25 cellular contexts compared by ENCODE assay signal in the genomic region with DNA sequence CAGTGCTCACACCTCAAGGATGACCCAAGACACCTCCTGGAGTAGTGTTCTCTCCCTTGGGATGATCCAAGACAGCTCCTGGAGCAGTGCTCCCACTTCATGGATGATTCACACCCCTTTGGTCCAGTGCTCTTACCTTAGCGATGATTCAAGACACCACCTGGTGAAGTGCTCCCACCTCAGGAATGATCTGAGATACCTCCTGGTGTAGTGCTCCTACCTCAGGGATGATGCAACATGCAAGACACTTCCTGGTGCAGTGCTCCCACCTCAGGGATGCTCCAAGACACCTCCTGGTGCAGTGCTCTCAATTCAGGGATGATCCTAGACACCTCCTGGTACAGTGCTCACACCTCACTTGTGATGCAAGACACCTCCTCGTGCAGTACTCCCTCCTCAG.
DNase-seq lines count a peak whose midpoint lies in the region; ATAC-seq, FAIRE-seq and TF ChIP-seq lines count a peak whose summit lies in the region.
"Had no signal": no experiment of that assay in that cellular context is flagged by ENCODE, and none has a peak within 500 bp of the region (broad histone marks: within the 10 kb centered on the region; RNA-seq: fewer than 3 reads in every experiment).

No MANE protein-coding gene starts in this region.

- no peak for TF ChIP-seq RAD21 in HepG2 (CRISPR knock-in tag; IDR thresholded peaks at IDR 0.05)

- H3K79me2 ChIP-seq in HepG2 (ENCODE audit: insufficient read depth, low read length), result no peaks in the 10 kb centered on the region

- H3K4me1 Mint-ChIP-seq in osteocyte (ENCODE audit: unreplicated experiment), result no peaks in the 10 kb centered on the region
- H3K4me1 Mint-ChIP-seq: CD4-positive, alpha-beta memory T cell; CD4-positive, CD25-positive, alpha-beta regulatory T cell; CD8-positive, alpha-beta memory T cell had no signal

- TF ChIP-seq POLR2A in HepG2 (IDR thresholded peaks at IDR 0.05; ENCODE audit: insufficient read depth in 1 of 2, low read depth in 2 of 2, low read length in 2 of 2) (no peak), right lobe of liver (IDR thresholded peaks at IDR 0.05) (no peak)

- WGBS in HepG2 (ENCODE audit: low lambda C conversion rate), result 76% methylated on average over 2 of the region's 2 CpGs
- no CpG with 5 or more reads among the region's 2 CpGs for WGBS in right lobe of liver (ENCODE audit: insufficient coverage, low coverage, low lambda C conversion rate, missing lambda C conversion rate)

- POLR2A ChIA-PET in HepG2 (lab: Yijun Ruan, JAX), result no interaction called here

- no peaks in the 10 kb centered on the region for H3K36me3 ChIP-seq in HepG2 (replicated peaks in 1 of 2; ENCODE audit: control insufficient read depth in 1 of 2, insufficient read depth in 2 of 2, low read length in 2 of 2)
- H3K36me3 ChIP-seq in right lobe of liver, result no peaks in the 10 kb centered on the region
- H3K36me3 ChIP-seq in bronchial epithelial cell (ENCODE audit: control insufficient read depth, insufficient read depth, low read length), result no peaks in the 10 kb centered on the region
- H3K36me3 ChIP-seq: BE2C, BLaER1 had no signal

- H3K4me3 ChIP-seq in HepG2 (replicated peaks in 1 of 3; ENCODE audit: insufficient read depth in 1 of 3, low read depth in 2 of 3, low read length in 3 of 3), result no peak overlapping the region
- no peak overlapping the region for H3K4me3 ChIP-seq in right lobe of liver
- H3K4me3 ChIP-seq in bronchial epithelial cell (ENCODE audit: low read depth, low read length), result no peak overlapping the region
- H3K4me3 ChIP-seq: BLaER1, GM12878 had no signal

- no peak overlapping the region for H3K27ac Mint-ChIP-seq in osteocyte (ENCODE audit: unreplicated experiment)
- H3K27ac Mint-ChIP-seq: CD14-positive monocyte; CD4-positive, alpha-beta memory T cell; CD4-positive, CD25-positive, alpha-beta regulatory T cell; CD8-positive, alpha-beta memory T cell had no signal

- H3K36me3 Mint-ChIP-seq in osteocyte (ENCODE audit: unreplicated experiment), result no peaks in the 10 kb centered on the region
- H3K36me3 Mint-ChIP-seq: CD4-positive, CD25-positive, alpha-beta regulatory T cell had no signal

- no peaks in the 10 kb centered on the region for H3K27me3 Mint-ChIP-seq in osteocyte (ENCODE audit: unreplicated experiment)

- CTCF ChIA-PET in HepG2 (lab: Yijun Ruan, JAX; ENCODE audit: low intra/inter-chr PET ratio, low total read pairs), result no interaction called here

- FAIRE-seq in HepG2 (lab: Jason Lieb, UNC) (no peak), bronchial epithelial cell (lab: Jason Lieb, UNC) (peak; percentile 84)
- FAIRE-seq: GM12878, GM12892, GM18507 had no signal

- in situ Hi-C loops in HepG2 (cut with HindIII; ENCODE audit: extremely low pct_ligation_motif_present, low pct_unique_long_range_greater_than_20kb), result no loop called here

- no TSS peak for BruUV-seq in HepG2 (replicated peaks; lab: Mats Ljungman, UMichigan)

- ATAC-seq in HepG2 (no peak), right lobe of liver (no peak), HG02588 (IDR thresholded peaks at IDR 0.05; ENCODE audit: unreplicated experiment) (no peak)
- ATAC-seq: GM12878 had no signal

- no peaks in the 10 kb centered on the region for H3K9me3 ChIP-seq in HepG2 (ENCODE audit: low read length)
- H3K9me3 ChIP-seq in right lobe of liver, result peaks cover 0 to 11% (median 0%) of the 10 kb centered on the region in 4 donors
- H3K9me3 ChIP-seq: BE2C had no signal

- no peak overlapping the region for H3K4me3 Mint-ChIP-seq in osteocyte (ENCODE audit: unreplicated experiment)
- H3K4me3 Mint-ChIP-seq: CD14-positive monocyte; CD4-positive, alpha-beta memory T cell; CD4-positive, CD25-positive, alpha-beta regulatory T cell; CD8-positive, alpha-beta memory T cell had no signal

- no peak for DNase-seq in HepG2 (ENCODE audit: low spot score)
- DNase-seq in right lobe of liver, result no peak
- no peak for DNase-seq in bronchial epithelial cell (ENCODE audit: low read depth)
- no peak for DNase-seq in osteocyte (ENCODE audit: extremely low spot score, unreplicated experiment)
- DNase-seq: ACHN; BE2C; C1 segment of cervical spinal cord; CD4-positive, alpha-beta memory T cell; CD4-positive, CD25-positive, alpha-beta regulatory T cell; CD8-positive, alpha-beta memory T cell; COR-L47; DMS 273 treated with DMSO at 0.1 percent for 48 hours; DMS153; DMS53; DMS79; DND-41; EL; GDM1 had no signal

- H3K9ac ChIP-seq in HepG2 (ENCODE audit: insufficient read depth, low read depth, low read length), result no peak overlapping the region
- H3K9ac ChIP-seq: BLaER1 had no signal

- intact Hi-C loops in HepG2 (cut with micrococcal nuclease; ENCODE audit: unreplicated experiment) (no loop called here), right lobe of liver (cut with DNase I) (no loop called here)

- TF ChIP-seq EP300 in HepG2 (IDR thresholded peaks at IDR 0.05; ENCODE audit: low read depth in 2 of 2, low read length in 2 of 2) (no peak), HepG2 (CRISPR knock-in tag; IDR thresholded peaks at IDR 0.05; ENCODE audit: borderline replicate concordance) (no peak)

- H3K4me1 ChIP-seq in HepG2 (ENCODE audit: insufficient read depth, low read length) (no peaks in the 10 kb centered on the region), right lobe of liver (no peaks in the 10 kb centered on the region)
- H3K4me1 ChIP-seq: BE2C, BLaER1 had no signal

- H3K27me3 ChIP-seq in HepG2 (ENCODE audit: control insufficient read depth in 1 of 2, insufficient read depth in 2 of 2, low read length in 2 of 2), result no peaks in the 10 kb centered on the region; a peak in 2 of 5 replicates
- H3K27me3 ChIP-seq in right lobe of liver, result no peaks in the 10 kb centered on the region
- no peaks in the 10 kb centered on the region for H3K27me3 ChIP-seq in bronchial epithelial cell (ENCODE audit: control insufficient read depth, insufficient read depth, low read length)
- H3K27me3 ChIP-seq: BE2C, BLaER1 had no signal

- TF ChIP-seq CTCF in HepG2 (CRISPR knock-in tag; IDR thresholded peaks at IDR 0.05) (no peak), right lobe of liver (IDR thresholded peaks at IDR 0.05) (no peak), bronchial epithelial cell (IDR thresholded peaks at IDR 0.05; ENCODE audit: insufficient read depth, low read length, severe bottlenecking) (no peak), osteocyte (IDR thresholded peaks at IDR 0.05) (no peak)

- H2AFZ ChIP-seq in HepG2 (ENCODE audit: low read length), result no peak overlapping the region

- H3K4me2 ChIP-seq in HepG2 (ENCODE audit: low read depth, low read length), result no peak overlapping the region
- H3K4me2 ChIP-seq: BLaER1 had no signal

- H3K27ac ChIP-seq in HepG2 (ENCODE audit: extremely low read length, insufficient read depth, low read length) (no peak overlapping the region), right lobe of liver (no peak overlapping the region)
- H3K27ac ChIP-seq: 22Rv1, BLaER1 had no signal

- H4K20me1 ChIP-seq in HepG2 (ENCODE audit: insufficient read depth, low read length), result no peaks in the 10 kb centered on the region
- H4K20me1 ChIP-seq: BLaER1 had no signal

- H3K9me3 Mint-ChIP-seq in osteocyte (ENCODE audit: unreplicated experiment), result peaks cover 14% of the 10 kb centered on the region

TF ChIP-seq in HepG2, 621 proteins besides CTCF, POLR2A, EP300 and RAD21:
- no peak for TF ChIP-seq CCAR2 (optimal IDR thresholded peaks at IDR 0.05; ENCODE audit: low read depth, low read length)
- TF ChIP-seq, protein P1, sequence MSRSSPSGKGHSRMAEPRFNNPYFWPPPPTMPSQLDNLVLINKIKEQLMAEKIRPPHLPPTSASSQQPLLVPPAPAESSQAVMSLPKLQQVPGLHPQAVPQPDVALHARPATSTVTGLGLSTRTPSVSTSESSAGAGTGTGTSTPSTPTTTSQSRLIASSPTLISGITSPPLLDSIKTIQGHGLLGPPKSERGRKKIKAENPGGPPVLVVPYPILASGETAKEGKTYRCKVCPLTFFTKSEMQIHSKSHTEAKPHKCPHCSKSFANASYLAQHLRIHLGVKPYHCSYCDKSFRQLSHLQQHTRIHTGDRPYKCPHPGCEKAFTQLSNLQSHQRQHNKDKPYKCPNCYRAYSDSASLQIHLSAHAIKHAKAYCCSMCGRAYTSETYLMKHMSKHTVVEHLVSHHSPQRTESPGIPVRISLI (CRISPR knock-in tag; IDR thresholded peaks at IDR 0.05; ENCODE audit: borderline replicate concordance), result no peak
- TF ChIP-seq, protein P2, sequence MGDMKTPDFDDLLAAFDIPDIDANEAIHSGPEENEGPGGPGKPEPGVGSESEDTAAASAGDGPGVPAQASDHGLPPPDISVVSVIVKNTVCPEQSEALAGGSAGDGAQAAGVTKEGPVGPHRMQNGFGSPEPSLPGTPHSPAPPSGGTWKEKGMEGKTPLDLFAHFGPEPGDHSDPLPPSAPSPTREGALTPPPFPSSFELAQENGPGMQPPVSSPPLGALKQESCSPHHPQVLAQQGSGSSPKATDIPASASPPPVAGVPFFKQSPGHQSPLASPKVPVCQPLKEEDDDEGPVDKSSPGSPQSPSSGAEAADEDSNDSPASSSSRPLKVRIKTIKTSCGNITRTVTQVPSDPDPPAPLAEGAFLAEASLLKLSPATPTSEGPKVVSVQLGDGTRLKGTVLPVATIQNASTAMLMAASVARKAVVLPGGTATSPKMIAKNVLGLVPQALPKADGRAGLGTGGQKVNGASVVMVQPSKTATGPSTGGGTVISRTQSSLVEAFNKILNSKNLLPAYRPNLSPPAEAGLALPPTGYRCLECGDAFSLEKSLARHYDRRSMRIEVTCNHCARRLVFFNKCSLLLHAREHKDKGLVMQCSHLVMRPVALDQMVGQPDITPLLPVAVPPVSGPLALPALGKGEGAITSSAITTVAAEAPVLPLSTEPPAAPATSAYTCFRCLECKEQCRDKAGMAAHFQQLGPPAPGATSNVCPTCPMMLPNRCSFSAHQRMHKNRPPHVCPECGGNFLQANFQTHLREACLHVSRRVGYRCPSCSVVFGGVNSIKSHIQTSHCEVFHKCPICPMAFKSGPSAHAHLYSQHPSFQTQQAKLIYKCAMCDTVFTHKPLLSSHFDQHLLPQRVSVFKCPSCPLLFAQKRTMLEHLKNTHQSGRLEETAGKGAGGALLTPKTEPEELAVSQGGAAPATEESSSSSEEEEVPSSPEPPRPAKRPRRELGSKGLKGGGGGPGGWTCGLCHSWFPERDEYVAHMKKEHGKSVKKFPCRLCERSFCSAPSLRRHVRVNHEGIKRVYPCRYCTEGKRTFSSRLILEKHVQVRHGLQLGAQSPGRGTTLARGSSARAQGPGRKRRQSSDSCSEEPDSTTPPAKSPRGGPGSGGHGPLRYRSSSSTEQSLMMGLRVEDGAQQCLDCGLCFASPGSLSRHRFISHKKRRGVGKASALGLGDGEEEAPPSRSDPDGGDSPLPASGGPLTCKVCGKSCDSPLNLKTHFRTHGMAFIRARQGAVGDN (CRISPR knock-in tag; IDR thresholded peaks at IDR 0.05), result no peak
- TF ChIP-seq ZNF263 (CRISPR knock-in tag; IDR thresholded peaks at IDR 0.05), result peak; percentile 83
